ENCODE assay signal across 21 cellular contexts in genomic region chr7:108010377-108010776, GRCh38. TPM values are rescaled to one million over a fixed set of nuclear protein-coding genes. Genes with fewer than 3 reads are reported as not detected.
A peak's percentile ranks its signal among the peaks of the same experiment; 100 is the strongest.
DNase-seq lines count a peak whose midpoint lies in the region; ATAC-seq, FAIRE-seq and TF ChIP-seq lines count a peak whose summit lies in the region.
"Had no signal": no experiment of that assay in that cellular context is flagged by ENCODE, and none has a peak within 500 bp of the region (broad histone marks: within the 10 kb centered on the region; RNA-seq: fewer than 3 reads in every experiment).

No MANE protein-coding gene starts in this region.

- BruUV-seq in PC-3 (replicated peaks; lab: Mats Ljungman, UMichigan) = no TSS peak

- POLR2A ChIA-PET in PC-3 (lab: Charles Lee; ENCODE audit: unreplicated experiment) = interaction anchor here (0.7 kb wide), 2 partner anchors 10 to 1982 kb away, joined by 7 to 9 read pairs; no protein-coding TSS in a partner anchor

- H2AFZ ChIP-seq in PC-3 (ENCODE audit: low read length) (no peak overlapping the region), hepatocyte (no peak overlapping the region)

- H3K9me2 ChIP-seq in PC-3 (replicated peaks; ENCODE audit: low read length) (no peaks in the 10 kb centered on the region), hepatocyte (replicated peaks; ENCODE audit: insufficient read depth) (no peaks in the 10 kb centered on the region)

- CTCF ChIA-PET in PC-3 (lab: Charles Lee) = interaction anchor here (0.6 kb wide), 1 partner anchor 9 kb away, joined by 3 read pairs; no protein-coding TSS in a partner anchor

- H3K36me3 ChIP-seq in PC-3 (ENCODE audit: low read depth, low read length) = no peaks in the 10 kb centered on the region
- no peaks in the 10 kb centered on the region for H3K36me3 ChIP-seq in hepatocyte (replicated peaks; ENCODE audit: insufficient read depth, low read depth)
- no peaks in the 10 kb centered on the region for H3K36me3 ChIP-seq in small intestine (ENCODE audit: control insufficient read depth in 2 of 2, insufficient read depth in 2 of 2, low read length in 2 of 2)
- H3K36me3 ChIP-seq: BLaER1, Peyer's patch had no signal

- FAIRE-seq in small intestine (lab: Jason Lieb, UNC) = no peak
- FAIRE-seq: bronchial epithelial cell had no signal

- WGBS in hepatocyte (ENCODE audit: low lambda C conversion rate, missing lambda C conversion rate) = 59% methylated on average over 1 of the region's 1 CpG
- 10 to 65% (median 37%) methylated on average over 1 of the region's 1 CpG for WGBS in small intestine, 3 donors

- H3K4me3 ChIP-seq in PC-3 (ENCODE audit: low read length) = no peak overlapping the region
- H3K4me3 ChIP-seq in hepatocyte = no peak overlapping the region
- no peak overlapping the region for H3K4me3 ChIP-seq in small intestine (ENCODE audit: low read depth in 1 of 2, low read length in 2 of 2)
- H3K4me3 ChIP-seq: BLaER1, Peyer's patch, skin epidermis, testis had no signal

- H3K9me3 ChIP-seq in PC-3 (ENCODE audit: low read length) (no peaks in the 10 kb centered on the region), hepatocyte (ENCODE audit: low read depth) (no peaks in the 10 kb centered on the region), small intestine (ENCODE audit: control insufficient read depth, low read depth) (no peaks in the 10 kb centered on the region)
- H3K9me3 ChIP-seq: BLaER1, Peyer's patch, testis had no signal

- H3K9ac ChIP-seq in PC-3 (ENCODE audit: low read length) = peak overlapping the region; percentile 62
- H3K9ac ChIP-seq: BLaER1, parathyroid adenoma had no signal

- H3K4me1 ChIP-seq in PC-3 (ENCODE audit: insufficient read depth, low read length) (peaks cover 50% of the 10 kb centered on the region), hepatocyte (ENCODE audit: insufficient read depth) (peaks cover 52% of the 10 kb centered on the region), small intestine (ENCODE audit: control insufficient read depth in 2 of 2, insufficient read depth in 1 of 2, low read depth in 1 of 2, low read length in 1 of 2) (peaks cover 4 to 9% of the 10 kb centered on the region in 2 donors)
- H3K4me1 ChIP-seq: testis had no signal

- ATAC-seq in GM18861 (IDR thresholded peaks at IDR 0.05; ENCODE audit: unreplicated experiment) (peak; percentile 66), PC-3 (no peak)

- no peaks in the 10 kb centered on the region for H3K79me2 ChIP-seq in PC-3 (ENCODE audit: low read length)
- H3K79me2 ChIP-seq in hepatocyte = no peaks in the 10 kb centered on the region
- H3K79me2 ChIP-seq: parathyroid adenoma had no signal

- peaks cover 10% of the 10 kb centered on the region for H3F3A ChIP-seq in PC-3 (ENCODE audit: low read length, unreplicated experiment)

- TF ChIP-seq CTCF in PC-3 (conservative IDR thresholded peaks at IDR 0.05; ENCODE audit: low read depth, low read length) = no peak
- no peak for TF ChIP-seq CTCF in hepatocyte (IDR thresholded peaks at IDR 0.05; ENCODE audit: poor library complexity)

- H4K20me1 ChIP-seq in PC-3 (ENCODE audit: low read length) (no peaks in the 10 kb centered on the region), hepatocyte (ENCODE audit: insufficient read depth, poor library complexity, severe bottlenecking) (no peaks in the 10 kb centered on the region)
- H4K20me1 ChIP-seq: BLaER1 had no signal

- peak overlapping the region; percentile 90 for H3K27ac ChIP-seq in PC-3 (ENCODE audit: low read length)
- H3K27ac ChIP-seq in hepatocyte = peak overlapping the region; percentile 55
- H3K27ac ChIP-seq in small intestine (ENCODE audit: low read depth in 1 of 2, low read length in 1 of 2) = no peak overlapping the region
- H3K27ac ChIP-seq: BLaER1, parathyroid adenoma, testis had no signal

- DNase-seq in PC-3 (no peak), hepatocyte (ENCODE audit: low spot score) (no peak), small intestine (peak; percentile 82), COR-L47 (lab: John Stamatoyannopoulos, UW) (no peak), NCI-H128 (lab: John Stamatoyannopoulos, UW; ENCODE audit: unreplicated experiment) (no peak)
- DNase-seq in NK-92 treated with Interleukin-12 subunit alpha and Interleukin-12 subunit beta, amount 100 ng/mL, for 24 hours (lab: John Stamatoyannopoulos, UW) = no peak
- DNase-seq: activated CD4-positive, alpha-beta T cell treated with anti-CD3 and anti-CD28 coated beads, Interleukin-2, amount 50 U/mL, for 4 hours; activated naive CD8-positive, alpha-beta T cell treated with anti-CD3 and anti-CD28 coated beads for 36 hours; GOT3; hippocampal formation; NCI-H1092; NCI-H2081 treated with DMSO at 0.1 percent for 48 hours; NCI-H510A treated with DMSO at 0.1 percent for 48 hours; Peyer's patch; SW 1271; testis had no signal

- H3K27me3 ChIP-seq in PC-3 (ENCODE audit: low read length) (no peaks in the 10 kb centered on the region), hepatocyte (no peaks in the 10 kb centered on the region), small intestine (ENCODE audit: control insufficient read depth in 2 of 2, insufficient read depth in 2 of 2, low read length in 2 of 2) (no peaks in the 10 kb centered on the region)
- H3K27me3 ChIP-seq: BLaER1, Peyer's patch, testis had no signal

- intact Hi-C loops in PC-3 (cut with micrococcal nuclease) = loop anchor here (10.0 kb wide), 1 partner anchor 846 kb away; the partner anchor contains the start of gene HBP1

- H3K4me2 ChIP-seq in PC-3 (ENCODE audit: low read length) (peak overlapping the region; percentile 52), hepatocyte (peak overlapping the region; percentile 13)
- H3K4me2 ChIP-seq: BLaER1 had no signal

RNA-seq across cellular contexts. Expression of gene LAMB1, which starts 7.4 kb away (rescaled TPM):
- total RNA-seq in PC-3 (2014; rRNA removed) (74.3 and 101 TPM in 2 replicates), hepatocyte (323 and 355 TPM in 2 replicates)
- polyA plus RNA-seq in hepatocyte (284 and 329 TPM in 2 replicates), small intestine (100 to 1,000 TPM in 1 of 3 donors, 10 to 100 TPM in 2; 15.9 to 124 (median 19.5) TPM)

Comparison
In these comparisons a context has a peak if more than half of its experiments do, and no peak if none do; other contexts are left out.
1. H3K27ac ChIP-seq: peak in PC-3 (single experiment) and hepatocyte (single experiment); none in small intestine (0 of 2).